16 cellular contexts compared by ENCODE assay signal in the genomic region with DNA sequence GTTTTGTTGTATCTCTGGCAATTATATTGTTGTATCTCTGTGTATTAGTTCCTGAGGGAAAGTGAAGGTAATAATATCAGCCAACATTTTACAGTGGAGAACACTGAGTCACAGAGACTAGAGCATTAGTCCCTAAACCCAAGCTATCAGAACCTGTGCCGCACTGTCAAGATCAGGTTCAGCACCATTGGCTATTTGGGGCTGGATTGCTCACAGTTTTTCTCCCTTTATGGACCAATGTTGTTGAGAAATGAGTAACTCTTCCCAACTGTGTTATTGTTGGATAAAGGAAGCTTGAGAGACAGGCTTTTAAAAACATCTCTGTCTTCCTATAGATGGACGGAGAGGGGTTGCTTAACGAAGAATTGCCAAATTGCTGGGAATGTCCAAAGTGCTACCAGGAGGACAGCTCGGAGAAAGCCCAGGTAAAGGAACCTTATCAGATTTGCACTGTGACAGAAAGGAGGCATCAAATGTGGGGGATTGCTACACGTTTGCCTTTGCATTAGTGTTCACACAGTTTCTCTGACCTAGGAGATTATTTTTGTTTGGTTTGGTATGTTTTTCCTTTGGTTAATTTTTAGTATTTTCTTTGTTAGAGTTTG. TPM values are rescaled to one million over a fixed set of nuclear protein-coding genes. Genes with fewer than 3 reads are reported as not detected.
DNase-seq lines count a peak whose midpoint lies in the region; ATAC-seq and TF ChIP-seq lines count a peak whose summit lies in the region.
"Had no signal": no experiment of that assay in that cellular context is flagged by ENCODE, and none has a peak within 500 bp of the region (broad histone marks: within the 10 kb centered on the region; RNA-seq: fewer than 3 reads in every experiment).

No MANE protein-coding gene starts in this region.

- intact Hi-C loops in activated CD8-positive, alpha-beta T cell treated with anti-CD3 and anti-CD28 coated beads for 36 hours (cut with micrococcal nuclease), result no loop called here
- intact Hi-C loops in left lung (cut with DNase I), result no loop called here

- H3K9me3 ChIP-seq in left lung, result no peaks in the 10 kb centered on the region

- H3K27me3 ChIP-seq in left lung, result no peaks in the 10 kb centered on the region

- H3K4me3 ChIP-seq in left lung, result no peak overlapping the region
- H3K4me3 ChIP-seq: GM12878 had no signal

- TF ChIP-seq CTCF in activated CD8-positive, alpha-beta T cell treated with anti-CD3 and anti-CD28 coated beads for 36 hours (IDR thresholded peaks at IDR 0.05), result no peak
- no peak for TF ChIP-seq CTCF in left lung (IDR thresholded peaks at IDR 0.05)

- H3K27me3 Mint-ChIP-seq in activated T-cell treated with anti-CD3 and anti-CD28 coated beads, Interleukin-2, amount 50 U/mL, for 72 hours (ENCODE audit: low read depth), result no peaks in the 10 kb centered on the region
- no peaks in the 10 kb centered on the region for H3K27me3 Mint-ChIP-seq in activated CD8-positive, alpha-beta T cell treated with anti-CD3 and anti-CD28 coated beads for 36 hours
- no peaks in the 10 kb centered on the region for H3K27me3 Mint-ChIP-seq in stimulated activated naive B cell treated with anti-CD40 and anti-IgM and Interleukin-4, amounts not matched to agents 10 μg/mL and 1 μg/mL and 100 μg/mL, for 72 hours
- no peaks in the 10 kb centered on the region for H3K27me3 Mint-ChIP-seq in stimulated activated memory B cell treated with anti-CD40 and anti-IgM and Interleukin-4, amounts not matched to agents 10 μg/mL and 1 μg/mL and 100 μg/mL, for 72 hours

- peak overlapping the region; percentile 89 for H3K27ac Mint-ChIP-seq in activated T-cell treated with anti-CD3 and anti-CD28 coated beads, Interleukin-2, amount 50 U/mL, for 72 hours
- peak overlapping the region; percentile 70 for H3K27ac Mint-ChIP-seq in activated CD8-positive, alpha-beta T cell treated with anti-CD3 and anti-CD28 coated beads for 36 hours
- peak overlapping the region; percentile 67 for H3K27ac Mint-ChIP-seq in stimulated activated naive B cell treated with anti-CD40 and anti-IgM and Interleukin-4, amounts not matched to agents 10 μg/mL and 1 μg/mL and 100 μg/mL, for 72 hours
- H3K27ac Mint-ChIP-seq in stimulated activated memory B cell treated with anti-CD40 and anti-IgM and Interleukin-4, amounts not matched to agents 10 μg/mL and 1 μg/mL and 100 μg/mL, for 72 hours, result no peak overlapping the region
- H3K27ac Mint-ChIP-seq: activated T-helper 1 cell treated with anti-CD3 and anti-CD28 coated beads, Interleukin-12 subunit alpha, Interleukin-12 subunit beta, Interleukin-2, Interleukin-4 antibody, amounts not matched to agents 30 ng/mL and 10 ng/mL and 1 ng/mL, durations not matched to agents 14 hours and 24 hours and 36 hours; CD8-positive, alpha-beta T cell had no signal

- peaks cover 0 to 100% of the 10 kb centered on the region in 2 donors for H3K36me3 ChIP-seq in left lung

- CTCF ChIA-PET in activated CD8-positive, alpha-beta T cell treated with anti-CD3 and anti-CD28 coated beads for 36 hours (lab: Charles Lee), result interaction anchor here (1.0 to 1.2 kb wide), 3 partner anchors 9 to 98 kb away, joined by 3 to 5 read pairs (median 3); no protein-coding TSS in a partner anchor

- H3K4me1 Mint-ChIP-seq in activated T-cell treated with anti-CD3 and anti-CD28 coated beads, Interleukin-2, amount 50 U/mL, for 72 hours (ENCODE audit: low read depth), result peaks cover 28% of the 10 kb centered on the region
- peaks cover 48% of the 10 kb centered on the region for H3K4me1 Mint-ChIP-seq in activated CD8-positive, alpha-beta T cell treated with anti-CD3 and anti-CD28 coated beads for 36 hours (ENCODE audit: low read depth)
- peaks cover 16 to 40% of the 10 kb centered on the region in 2 donors for H3K4me1 Mint-ChIP-seq in stimulated activated naive B cell treated with anti-CD40 and anti-IgM and Interleukin-4, amounts not matched to agents 10 μg/mL and 1 μg/mL and 100 μg/mL, for 72 hours
- H3K4me1 Mint-ChIP-seq in stimulated activated memory B cell treated with anti-CD40 and anti-IgM and Interleukin-4, amounts not matched to agents 10 μg/mL and 1 μg/mL and 100 μg/mL, for 72 hours, result peaks cover 33% of the 10 kb centered on the region

- no peak overlapping the region for H3K4me3 Mint-ChIP-seq in activated T-cell treated with anti-CD3 and anti-CD28 coated beads, Interleukin-2, amount 50 U/mL, for 72 hours
- no peak overlapping the region for H3K4me3 Mint-ChIP-seq in activated CD8-positive, alpha-beta T cell treated with anti-CD3 and anti-CD28 coated beads for 36 hours
- H3K4me3 Mint-ChIP-seq in stimulated activated naive B cell treated with anti-CD40 and anti-IgM and Interleukin-4, amounts not matched to agents 10 μg/mL and 1 μg/mL and 100 μg/mL, for 72 hours, result no peak overlapping the region
- no peak overlapping the region for H3K4me3 Mint-ChIP-seq in stimulated activated memory B cell treated with anti-CD40 and anti-IgM and Interleukin-4, amounts not matched to agents 10 μg/mL and 1 μg/mL and 100 μg/mL, for 72 hours
- H3K4me3 Mint-ChIP-seq: activated T-helper 1 cell treated with anti-CD3 and anti-CD28 coated beads, Interleukin-12 subunit alpha, Interleukin-12 subunit beta, Interleukin-2, Interleukin-4 antibody, amounts not matched to agents 30 ng/mL and 10 ng/mL and 1 ng/mL, durations not matched to agents 14 hours and 24 hours and 36 hours; CD8-positive, alpha-beta T cell had no signal

- peak overlapping the region; percentile 5 to 6 for H3K27ac ChIP-seq in left lung

- H3K9me3 Mint-ChIP-seq in activated T-cell treated with anti-CD3 and anti-CD28 coated beads, Interleukin-2, amount 50 U/mL, for 72 hours, result no peaks in the 10 kb centered on the region
- H3K9me3 Mint-ChIP-seq in activated CD8-positive, alpha-beta T cell treated with anti-CD3 and anti-CD28 coated beads for 36 hours, result no peaks in the 10 kb centered on the region
- H3K9me3 Mint-ChIP-seq in stimulated activated naive B cell treated with anti-CD40 and anti-IgM and Interleukin-4, amounts not matched to agents 10 μg/mL and 1 μg/mL and 100 μg/mL, for 72 hours, result no peaks in the 10 kb centered on the region
- H3K9me3 Mint-ChIP-seq in stimulated activated memory B cell treated with anti-CD40 and anti-IgM and Interleukin-4, amounts not matched to agents 10 μg/mL and 1 μg/mL and 100 μg/mL, for 72 hours, result no peaks in the 10 kb centered on the region
- H3K9me3 Mint-ChIP-seq: activated T-helper 1 cell treated with anti-CD3 and anti-CD28 coated beads, Interleukin-12 subunit alpha, Interleukin-12 subunit beta, Interleukin-2, Interleukin-4 antibody, amounts not matched to agents 30 ng/mL and 10 ng/mL and 1 ng/mL, durations not matched to agents 14 hours and 24 hours and 36 hours; CD8-positive, alpha-beta T cell had no signal

- POLR2A ChIA-PET in activated CD8-positive, alpha-beta T cell treated with anti-CD3 and anti-CD28 coated beads for 36 hours (lab: Charles Lee), result interaction anchor here (1.0 to 5.3 kb wide), 3 partner anchors 7 to 18 kb away, joined by 3 to 25 read pairs (median 10); no protein-coding TSS in a partner anchor

- no peak for ATAC-seq in activated T-cell treated with anti-CD3 and anti-CD28 coated beads, Interleukin-2, amount 50 U/mL, for 72 hours (replicated peaks in 1 of 2)
- ATAC-seq in activated CD8-positive, alpha-beta T cell treated with anti-CD3 and anti-CD28 coated beads for 36 hours, result no peak
- ATAC-seq in left lung (no peak), GM21526 (IDR thresholded peaks at IDR 0.05; ENCODE audit: low FRiP score, unreplicated experiment) (no peak), GM21367 (IDR thresholded peaks at IDR 0.05; ENCODE audit: unreplicated experiment) (no peak)
- no peak for ATAC-seq in stimulated activated naive B cell treated with anti-CD40 and anti-IgM and Interleukin-4, amounts not matched to agents 10 μg/mL and 1 μg/mL and 100 μg/mL, for 72 hours (replicated peaks)
- ATAC-seq in stimulated activated memory B cell treated with anti-CD40 and anti-IgM and Interleukin-4, amounts not matched to agents 10 μg/mL and 1 μg/mL and 100 μg/mL, for 72 hours, result no peak
- ATAC-seq: CD8-positive, alpha-beta T cell; GM12878 had no signal

- H3K36me3 Mint-ChIP-seq in activated T-cell treated with anti-CD3 and anti-CD28 coated beads, Interleukin-2, amount 50 U/mL, for 72 hours (ENCODE audit: insufficient read depth in 2 of 2), result peaks cover 31 to 53% of the 10 kb centered on the region in 2 donors
- H3K36me3 Mint-ChIP-seq in activated CD8-positive, alpha-beta T cell treated with anti-CD3 and anti-CD28 coated beads for 36 hours (ENCODE audit: low read depth), result peaks cover 76% of the 10 kb centered on the region
- peaks cover 41 to 73% of the 10 kb centered on the region in 2 donors for H3K36me3 Mint-ChIP-seq in stimulated activated naive B cell treated with anti-CD40 and anti-IgM and Interleukin-4, amounts not matched to agents 10 μg/mL and 1 μg/mL and 100 μg/mL, for 72 hours
- H3K36me3 Mint-ChIP-seq in stimulated activated memory B cell treated with anti-CD40 and anti-IgM and Interleukin-4, amounts not matched to agents 10 μg/mL and 1 μg/mL and 100 μg/mL, for 72 hours, result peaks cover 72% of the 10 kb centered on the region

- no peak for DNase-seq in activated T-cell treated with anti-CD3 and anti-CD28 coated beads, Interleukin-2, amount 50 U/mL, for 72 hours
- DNase-seq in activated T-cell treated with anti-CD3 and anti-CD28 coated beads, Interleukin-2, amount 50 U/mL, for 1 hour, result no peak
- no peak for DNase-seq in activated CD8-positive, alpha-beta T cell treated with anti-CD3 and anti-CD28 coated beads for 36 hours
- no peak for DNase-seq in left lung
- DNase-seq in stimulated activated naive B cell treated with anti-CD40 and anti-IgM and Interleukin-4, amounts not matched to agents 10 μg/mL and 1 μg/mL and 100 μg/mL, for 72 hours, result no peak
- DNase-seq: CD8-positive, alpha-beta T cell; IMR-90; NCI-H1092; NCI-H2171 treated with DMSO at 0.1 percent for 48 hours; SIG-M5; stimulated activated naive CD4-positive, alpha-beta T cell had no signal

- H3K4me1 ChIP-seq in left lung, result peaks cover under 1 to 36% of the 10 kb centered on the region in 2 donors

RNA-seq across cellular contexts. Expression of gene GRK2, which starts 18.2 kb away (rescaled TPM):
- total RNA-seq in activated T-cell treated with anti-CD3 and anti-CD28 coated beads, Interleukin-2, amount 50 U/mL, for 72 hours, result 100 to 1,000 TPM; 379 to 422 TPM
- total RNA-seq in activated CD8-positive, alpha-beta T cell treated with anti-CD3 and anti-CD28 coated beads for 36 hours, result 100 to 1,000 TPM; 303 to 305 TPM
- 100 to 1,000 TPM in 1 of 2 donors, 10 to 100 TPM in 1; 55.2 to 118 TPM for total RNA-seq in left lung

RNA-seq across cellular contexts. Expression of gene ANKRD13D, which starts 41.1 kb away (rescaled TPM):
- total RNA-seq in activated T-cell treated with anti-CD3 and anti-CD28 coated beads, Interleukin-2, amount 50 U/mL, for 72 hours, result 10 to 100 TPM; 78.5 to 90.9 TPM
- total RNA-seq in activated CD8-positive, alpha-beta T cell treated with anti-CD3 and anti-CD28 coated beads for 36 hours, result 10 to 100 TPM; 75.4 to 78.7 TPM
- 10 to 100 TPM; 48.0 to 81.2 TPM for total RNA-seq in left lung

RNA-seq across cellular contexts. Expression of gene SSH3, which starts 55.3 kb away (rescaled TPM):
- total RNA-seq in activated T-cell treated with anti-CD3 and anti-CD28 coated beads, Interleukin-2, amount 50 U/mL, for 72 hours, result 10 to 100 TPM; 13.3 to 20.3 TPM
- total RNA-seq in activated CD8-positive, alpha-beta T cell treated with anti-CD3 and anti-CD28 coated beads for 36 hours, result 1 to 10 TPM; 7.4 to 9.1 TPM
- total RNA-seq in left lung, result 10 to 100 TPM; 28.7 to 44.9 TPM
